27 cellular contexts compared by ENCODE assay signal in the genomic region with DNA sequence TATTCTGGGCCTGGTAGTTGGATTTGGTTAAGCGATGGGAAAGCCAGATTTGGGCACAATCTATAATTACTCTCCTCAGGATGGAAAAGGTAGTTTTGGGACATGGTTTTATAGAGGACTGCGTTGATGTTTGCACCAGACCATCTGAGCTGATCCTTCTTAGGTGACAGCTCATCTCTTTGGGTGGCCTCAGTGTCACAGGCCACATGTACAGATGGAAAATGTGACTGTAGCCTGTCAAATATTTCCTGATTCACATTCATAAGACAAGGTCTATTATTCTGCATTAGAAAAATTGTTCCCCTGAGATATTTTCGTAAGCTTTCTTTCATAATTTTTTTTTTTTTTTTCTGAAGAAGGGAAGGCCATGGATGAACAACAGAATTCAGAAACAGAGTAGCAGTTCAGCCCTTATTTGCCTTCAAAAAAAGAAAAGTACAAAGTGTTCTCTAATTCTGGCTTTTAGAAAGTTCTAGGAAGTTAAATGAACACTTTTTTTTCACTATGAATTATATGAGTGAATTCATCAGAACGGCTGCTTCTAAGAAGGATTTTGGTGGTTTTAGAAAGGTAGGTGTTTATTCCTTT.
A peak's percentile ranks its signal among the peaks of the same experiment; 100 is the strongest.
DNase-seq lines count a peak whose midpoint lies in the region; ATAC-seq, FAIRE-seq and TF ChIP-seq lines count a peak whose summit lies in the region.
"Had no signal": no experiment of that assay in that cellular context is flagged by ENCODE, and none has a peak within 500 bp of the region (broad histone marks: within the 10 kb centered on the region; RNA-seq: fewer than 3 reads in every experiment).

No MANE protein-coding gene starts in this region.

- no peaks in the 10 kb centered on the region for H3K36me3 ChIP-seq in ascending aorta
- peaks cover 8% of the 10 kb centered on the region for H3K36me3 ChIP-seq in right atrium auricular region
- peaks cover 2% of the 10 kb centered on the region for H3K36me3 ChIP-seq in suprapubic skin

- no peak overlapping the region for H3K4me3 ChIP-seq in ascending aorta
- H3K4me3 ChIP-seq in right atrium auricular region = no peak overlapping the region
- H3K4me3 ChIP-seq in suprapubic skin = no peak overlapping the region
- H3K4me3 ChIP-seq: lung had no signal

- H3K27me3 ChIP-seq in ascending aorta = no peaks in the 10 kb centered on the region
- no peaks in the 10 kb centered on the region for H3K27me3 ChIP-seq in right atrium auricular region
- H3K27me3 ChIP-seq in suprapubic skin = no peaks in the 10 kb centered on the region
- H3K27me3 ChIP-seq: neutrophil had no signal

- TF ChIP-seq POLR2A in suprapubic skin (IDR thresholded peaks at IDR 0.05) = no peak

- peak overlapping the region; percentile 86 to 89 for H3K27ac ChIP-seq in ascending aorta
- peak overlapping the region; percentile 28 to 57 for H3K27ac ChIP-seq in right atrium auricular region
- H3K27ac ChIP-seq in suprapubic skin = peak overlapping the region; percentile 77
- H3K27ac ChIP-seq: epithelial cell of prostate, neutrophil had no signal

- FAIRE-seq in HTR-8/SVneo (lab: Jason Lieb, UNC) = peak; percentile 49
- FAIRE-seq: kidney had no signal

- H3K4me1 ChIP-seq in ascending aorta (peaks cover 8 to 37% of the 10 kb centered on the region in 2 donors), right atrium auricular region (peaks cover 0 to 16% of the 10 kb centered on the region in 2 donors), suprapubic skin (no peaks in the 10 kb centered on the region)

- no peak for TF ChIP-seq EP300 in suprapubic skin (IDR thresholded peaks at IDR 0.05)

- no peaks in the 10 kb centered on the region for H3K9me3 ChIP-seq in ascending aorta
- no peaks in the 10 kb centered on the region for H3K9me3 ChIP-seq in right atrium auricular region
- no peaks in the 10 kb centered on the region for H3K9me3 ChIP-seq in suprapubic skin
- H3K9me3 ChIP-seq: neutrophil, SK-N-SH had no signal

- 78% methylated on average over 4 of the region's 4 CpGs for WGBS in suprapubic skin

- intact Hi-C loops in ascending aorta (cut with DNase I) = loop anchor here (10.0 kb wide), 1 partner anchor 49 kb away; no protein-coding TSS in a partner anchor

- TF ChIP-seq CTCF in ascending aorta (IDR thresholded peaks at IDR 0.05) (no peak), right atrium auricular region (IDR thresholded peaks at IDR 0.05) (no peak), suprapubic skin (IDR thresholded peaks at IDR 0.05) (no peak)

- no peak for DNase-seq in HTR-8/SVneo (ENCODE audit: insufficient read length, low spot score)
- DNase-seq in ascending aorta (ENCODE audit: low spot score in 2 of 2) = peak in 1 of 2 donors; percentile 72
- no peak for DNase-seq in right atrium auricular region (ENCODE audit: low spot score)
- no peak for DNase-seq in suprapubic skin (ENCODE audit: low spot score in 2 of 2)
- DNase-seq in NCI-H345 (lab: John Stamatoyannopoulos, UW) = no peak
- DNase-seq: activated CD4-positive, alpha-beta T cell treated with anti-CD3 and anti-CD28 coated beads, Interleukin-2, amount 50 U/mL, for 1 hour; activated gamma-delta T cell; amniotic stem cell; DMS153; foreskin fibroblast; GF-D8; HCEC 1CT; KBM-7; kidney; NCI-H146; NCI-H2171; NCI-H526; SK-N-SH; stimulated activated CD4-positive, alpha-beta T cell treated with anti-CD3 and anti-CD28 coated beads, Interleukin-12 subunit alpha, Interleukin-12 subunit beta, amount 100 ng/mL, for 4 hours; substantia nigra; T-helper 2 cell had no signal

- ATAC-seq in GM19351 (IDR thresholded peaks at IDR 0.05; ENCODE audit: unreplicated experiment) (no peak), GM18517 (IDR thresholded peaks at IDR 0.05; ENCODE audit: unreplicated experiment) (no peak), HG02870 (IDR thresholded peaks at IDR 0.05; ENCODE audit: unreplicated experiment) (no peak)
